ENCODE assay signal across 8 cellular contexts in the genomic region with DNA sequence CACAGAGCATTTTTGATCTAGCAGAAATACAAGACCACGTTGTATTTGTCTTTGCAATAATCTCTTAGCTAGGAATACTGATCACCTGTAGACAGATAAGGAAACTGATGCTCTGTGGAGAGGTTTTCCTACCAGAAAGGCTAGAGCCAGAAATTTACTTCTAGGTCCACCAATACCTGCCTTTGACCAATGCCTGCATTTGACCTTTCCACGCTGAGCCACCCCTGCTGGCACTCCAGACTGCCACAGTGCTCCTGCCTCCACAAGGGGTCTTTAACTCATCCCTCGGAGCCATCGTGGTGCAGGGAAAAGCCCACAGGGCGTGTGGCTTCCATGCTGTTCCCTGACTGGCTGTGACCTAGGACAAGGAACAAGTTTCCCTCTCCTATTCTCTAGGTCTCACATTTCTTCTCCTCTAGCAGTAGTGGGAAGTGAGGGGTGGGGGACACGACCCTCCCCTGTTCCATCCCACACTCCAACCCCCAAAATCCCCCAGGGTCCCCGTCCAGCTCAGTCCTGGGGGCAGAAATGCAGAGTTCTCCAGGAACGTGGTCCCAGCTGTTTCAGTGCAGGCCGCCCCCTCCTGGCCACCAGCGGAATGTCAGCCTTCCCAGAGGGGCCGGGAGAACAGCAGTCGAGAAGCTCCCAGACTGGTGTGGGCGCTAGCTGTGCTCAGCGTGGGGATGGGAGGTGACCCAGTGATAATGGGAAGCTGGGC. TPM values are rescaled to one million over a fixed set of nuclear protein-coding genes. Genes with fewer than 3 reads are reported as not detected.
DNase-seq lines count a peak whose midpoint lies in the region; ATAC-seq and TF ChIP-seq lines count a peak whose summit lies in the region.

No MANE protein-coding gene starts in this region.

- H3K27me3 Mint-ChIP-seq in T-helper 2 cell treated with Interferon-gamma antibody and Interleukin-4, amounts not matched to agents 5 μg/mL and 100 μg/mL, for 36 hours (ENCODE audit: low read depth): peaks cover 42% of the 10 kb centered on the region

- H3K4me3 ChIP-seq in GM06990 (replicated peaks; ENCODE audit: low read depth, low read length): no peak overlapping the region
- peak overlapping the region in 1 of 2 donors; percentile 71 for H3K4me3 ChIP-seq in right atrium auricular region
- no peak overlapping the region for H3K4me3 ChIP-seq in retinal pigment epithelial cell (ENCODE audit: low read length)
- no peak overlapping the region for H3K4me3 ChIP-seq in aorta (ENCODE audit: low read length in 2 of 2)

- WGBS in aorta, 2 donors: 5 to 7% methylated on average over 14 of the region's 14 CpGs

- H3K27me3 ChIP-seq in GM06990 (replicated peaks; ENCODE audit: control insufficient read depth, insufficient read depth, low read length) (peaks cover 4% of the 10 kb centered on the region), right atrium auricular region (no peaks in the 10 kb centered on the region), aorta (ENCODE audit: control insufficient read depth in 1 of 2, insufficient read depth in 2 of 2, low read length in 1 of 2) (no peaks in the 10 kb centered on the region)

- peak; percentile 82 for ATAC-seq in aorta (ENCODE audit: low FRiP score)

- H3K36me3 ChIP-seq in GM06990 (ENCODE audit: control insufficient read depth, insufficient read depth, low read length) (no peaks in the 10 kb centered on the region), right atrium auricular region (peaks cover 3% of the 10 kb centered on the region), aorta (ENCODE audit: control insufficient read depth in 1 of 2, insufficient read depth in 2 of 2, low read length in 1 of 2) (no peaks in the 10 kb centered on the region)

- no peaks in the 10 kb centered on the region for H3K9me3 Mint-ChIP-seq in T-helper 2 cell treated with Interferon-gamma antibody and Interleukin-4, amounts not matched to agents 5 μg/mL and 100 μg/mL, for 36 hours

- peak; percentile 97 for TF ChIP-seq CTCF in GM06990 (IDR thresholded peaks at IDR 0.05; ENCODE audit: insufficient read depth, low read length, poor library complexity, severe bottlenecking)
- peak; percentile 95 to 98 for TF ChIP-seq CTCF in right atrium auricular region (IDR thresholded peaks at IDR 0.05)
- peak; percentile 93 for TF ChIP-seq CTCF in retinal pigment epithelial cell (conservative IDR thresholded peaks at IDR 0.05; ENCODE audit: low read depth, low read length)

- peak overlapping the region; percentile 82 to 89 for H3K27ac ChIP-seq in right atrium auricular region
- H3K27ac ChIP-seq in aorta (ENCODE audit: low read depth in 1 of 2, low read length in 2 of 2): peak overlapping the region; percentile 83 to 89

- H3K36me3 Mint-ChIP-seq in T-helper 2 cell treated with Interferon-gamma antibody and Interleukin-4, amounts not matched to agents 5 μg/mL and 100 μg/mL, for 36 hours (ENCODE audit: low read depth): no peaks in the 10 kb centered on the region

- no peaks in the 10 kb centered on the region for H3K9me3 ChIP-seq in right atrium auricular region
- no peaks in the 10 kb centered on the region for H3K9me3 ChIP-seq in aorta (ENCODE audit: control insufficient read depth, low read length)

- H3K4me1 ChIP-seq in right atrium auricular region (peaks cover 0 to 80% of the 10 kb centered on the region in 2 donors), aorta (ENCODE audit: control insufficient read depth in 1 of 2, insufficient read depth in 2 of 2, low read length in 2 of 2) (peaks cover 0 to 8% of the 10 kb centered on the region in 2 donors)

- H3K4me3 Mint-ChIP-seq in T-helper 2 cell treated with Interferon-gamma antibody and Interleukin-4, amounts not matched to agents 5 μg/mL and 100 μg/mL, for 36 hours: no peak overlapping the region

- H3K27ac Mint-ChIP-seq in T-helper 2 cell treated with Interferon-gamma antibody and Interleukin-4, amounts not matched to agents 5 μg/mL and 100 μg/mL, for 36 hours: no peak overlapping the region

- DNase-seq in GM06990 (ENCODE audit: extremely low read depth, insufficient read length): peak; percentile 50
- peak; percentile 30 for DNase-seq in KG1 (lab: John Stamatoyannopoulos, UW)
- DNase-seq in T-helper 2 cell treated with Interferon-gamma antibody and Interleukin-4, amounts not matched to agents 5 μg/mL and 100 μg/mL, for 36 hours (ENCODE audit: low spot score): peak; percentile 36
- DNase-seq in amygdala (lab: John Stamatoyannopoulos, UW): peak in 51 of 56 donors; percentile 25 to 89 (median 64)
- peak; percentile 93 for DNase-seq in right atrium auricular region (ENCODE audit: low spot score)
- DNase-seq in retinal pigment epithelial cell (ENCODE audit: low read depth): no peak
- peak; percentile 89 to 95 for DNase-seq in aorta
- no peak for DNase-seq in NCI-H2107 treated with DMSO at 0.1 percent for 48 hours (lab: John Stamatoyannopoulos, UW; ENCODE audit: unreplicated experiment)

- H3K4me1 Mint-ChIP-seq in T-helper 2 cell treated with Interferon-gamma antibody and Interleukin-4, amounts not matched to agents 5 μg/mL and 100 μg/mL, for 36 hours (ENCODE audit: low read depth): no peaks in the 10 kb centered on the region

- intact Hi-C loops in aorta (cut with DNase I): loop anchor here (2.0 to 10.0 kb wide), 4 partner anchors 34 to 134 kb away; no protein-coding TSS in a partner anchor

RNA-seq across cellular contexts. Expression of a gene that starts 1.4 kb away (rescaled TPM):
- total RNA-seq in right atrium auricular region: 100 to 1,000 TPM; 138 to 149 TPM
- 100 to 1,000 TPM; 556 to 836 TPM for total RNA-seq in aorta
- polyA plus RNA-seq in aorta: 1,000 to 10,000 TPM in 1 of 2 donors, 100 to 1,000 TPM in 1; 262 to 1,097 TPM

RNA-seq across cellular contexts. Expression of a gene that starts 57.0 kb away (rescaled TPM):
- 10 to 100 TPM in 1 of 2 donors, 1 to 10 TPM in 1; 9.4 to 14.7 TPM for total RNA-seq in right atrium auricular region
- total RNA-seq in aorta: 10 to 100 TPM; 14.7 to 18.9 TPM
- 1 to 10 TPM; 6.1 to 8.4 TPM for polyA plus RNA-seq in aorta

Comparison
In these comparisons a context has a peak if more than half of its experiments do, and no peak if none do; other contexts are left out.
1. DNase-seq: peak in GM06990 (single experiment), KG1 (single experiment), T-helper 2 cell treated with Interferon-gamma antibody and Interleukin-4, amounts not matched to agents 5 μg/mL and 100 μg/mL, for 36 hours (single experiment), amygdala (51 of 56), right atrium auricular region (single experiment) and aorta (2 of 2); none in retinal pigment epithelial cell (single experiment) and NCI-H2107 treated with DMSO at 0.1 percent for 48 hours (single experiment).
2. Peak in every context shown above with its lines, with median percentiles within 50 percentile points of each other: CTCF ChIP-seq.